In genomic region chr5:40678021-40678939, GRCh38 we compare ENCODE assay signal across 8 cellular contexts. TPM values are rescaled to one million over a fixed set of nuclear protein-coding genes. Genes with fewer than 3 reads are reported as not detected.
DNase-seq lines count a peak whose midpoint lies in the region; ATAC-seq and TF ChIP-seq lines count a peak whose summit lies in the region.

No MANE protein-coding gene starts in this region.

- DNase-seq in GM23338 (ENCODE audit: low spot score) (no peak), PC-3 (peak; percentile 58), osteoblast (ENCODE audit: insufficient read length, low spot score, missing footprints) (peak; percentile 49), DMS153 (lab: John Stamatoyannopoulos, UW) (no peak), HK-2 (ENCODE audit: unreplicated experiment) (no peak), NCI-H446 (lab: John Stamatoyannopoulos, UW) (no peak)

- H3K27ac Mint-ChIP-seq in GM23338: no peak overlapping the region

- H4K20me1 ChIP-seq in GM23338 (replicated peaks; ENCODE audit: insufficient read depth): peaks cover 5% of the 10 kb centered on the region; the same call in 1 of the 2 replicates
- peaks cover 6% of the 10 kb centered on the region for H4K20me1 ChIP-seq in PC-3 (ENCODE audit: low read length)
- H4K20me1 ChIP-seq in osteoblast (ENCODE audit: insufficient read depth, low read length): no peaks in the 10 kb centered on the region

- no TSS peak for BruUV-seq in PC-3 (replicated peaks; lab: Mats Ljungman, UMichigan)

- H3K4me3 ChIP-seq in GM23338 (peak overlapping the region; percentile 57), PC-3 (ENCODE audit: low read length) (peak overlapping the region; percentile 90), endocrine pancreas (ENCODE audit: control insufficient read depth, insufficient read depth, low read length) (peak overlapping the region; percentile 95), osteoblast (ENCODE audit: insufficient read depth, low read length) (peak overlapping the region; percentile 81)

- POLR2A ChIA-PET in PC-3 (lab: Charles Lee; ENCODE audit: unreplicated experiment): interaction anchor here (0.6 to 0.7 kb wide), 3 partner anchors 12 to 1891 kb away, joined by 3 to 4 read pairs (median 4); no protein-coding TSS in a partner anchor

- H3F3A ChIP-seq in GM23338 (replicated peaks; ENCODE audit: low read depth) (0 out of 2 replicates have a peak, but pooled peaks cover 9% of the 10 kb centered on the region), PC-3 (ENCODE audit: low read length, unreplicated experiment) (no peaks in the 10 kb centered on the region)

- no peaks in the 10 kb centered on the region for H3K36me3 Mint-ChIP-seq in GM23338 (ENCODE audit: low read depth)

- H3K9me2 ChIP-seq in GM23338 (ENCODE audit: insufficient read depth) (no peaks in the 10 kb centered on the region), PC-3 (replicated peaks; ENCODE audit: low read length) (no peaks in the 10 kb centered on the region)

- ATAC-seq in GM23338: no peak
- ATAC-seq in PC-3: no peak
- ATAC-seq in GM18502 (IDR thresholded peaks at IDR 0.05; ENCODE audit: poor library complexity, unreplicated experiment): no peak

- H3K79me2 ChIP-seq in GM23338 (replicated peaks; ENCODE audit: insufficient read depth) (no peaks in the 10 kb centered on the region), PC-3 (ENCODE audit: low read length) (peaks cover 45% of the 10 kb centered on the region), osteoblast (ENCODE audit: insufficient read depth, low read length) (peaks cover 35% of the 10 kb centered on the region)

- H3K9me3 Mint-ChIP-seq in GM23338: peaks cover 2% of the 10 kb centered on the region; the same call in 1 of the 3 replicates

- peaks cover 35% of the 10 kb centered on the region for H3K4me1 Mint-ChIP-seq in GM23338

- H3K4me2 ChIP-seq in GM23338 (peak overlapping the region; percentile 84), PC-3 (ENCODE audit: low read length) (peak overlapping the region; percentile 95), osteoblast (ENCODE audit: insufficient read depth, low read length) (peak overlapping the region; percentile 96)

- H2AFZ ChIP-seq in GM23338 (peak overlapping the region; percentile 90), PC-3 (ENCODE audit: low read length) (peak overlapping the region; percentile 62), osteoblast (ENCODE audit: low read length) (peak overlapping the region; percentile 92)

- CTCF ChIA-PET in PC-3 (lab: Charles Lee): no interaction called here

- peak overlapping the region; percentile 86 for H3K4me3 Mint-ChIP-seq in GM23338

- H3K9me3 ChIP-seq in PC-3 (ENCODE audit: low read length) (no peaks in the 10 kb centered on the region), endocrine pancreas (ENCODE audit: control insufficient read depth, low read length) (no peaks in the 10 kb centered on the region), osteoblast (ENCODE audit: low read depth, low read length) (no peaks in the 10 kb centered on the region)

- H3K36me3 ChIP-seq in GM23338 (ENCODE audit: insufficient read depth) (no peaks in the 10 kb centered on the region), PC-3 (ENCODE audit: low read depth, low read length) (peaks cover 4% of the 10 kb centered on the region; the same call in 1 of the 2 replicates), endocrine pancreas (ENCODE audit: control insufficient read depth, insufficient read depth, low read length) (no peaks in the 10 kb centered on the region), osteoblast (ENCODE audit: insufficient read depth, low read length) (no peaks in the 10 kb centered on the region)

- H3K4me1 ChIP-seq in GM23338 (ENCODE audit: insufficient read depth) (peaks cover 17% of the 10 kb centered on the region), PC-3 (ENCODE audit: insufficient read depth, low read length) (peaks cover 34% of the 10 kb centered on the region), endocrine pancreas (ENCODE audit: control insufficient read depth, insufficient read depth, low read length) (no peaks in the 10 kb centered on the region), osteoblast (ENCODE audit: insufficient read depth, low read length) (peaks cover 56% of the 10 kb centered on the region)

- H3K27me3 Mint-ChIP-seq in GM23338 (ENCODE audit: insufficient read depth, low read depth, poor library complexity): peaks cover 38% of the 10 kb centered on the region

- TF ChIP-seq CTCF in GM23338 (conservative IDR thresholded peaks at IDR 0.05; ENCODE audit: low read depth in 2 of 2) (no peak), PC-3 (conservative IDR thresholded peaks at IDR 0.05; ENCODE audit: low read depth, low read length) (no peak), osteoblast (IDR thresholded peaks at IDR 0.05; ENCODE audit: extremely low read depth, low read depth, low read length) (no peak)

- peaks cover 46% of the 10 kb centered on the region for H3K27me3 ChIP-seq in GM23338 (ENCODE audit: insufficient read depth)
- H3K27me3 ChIP-seq in PC-3 (ENCODE audit: low read length): no peaks in the 10 kb centered on the region
- no peaks in the 10 kb centered on the region for H3K27me3 ChIP-seq in endocrine pancreas (ENCODE audit: control insufficient read depth, insufficient read depth, low read length)
- no peaks in the 10 kb centered on the region for H3K27me3 ChIP-seq in osteoblast (ENCODE audit: insufficient read depth, low read length)

- intact Hi-C loops in PC-3 (cut with micrococcal nuclease): loop anchor here (2.0 kb wide), 4 partner anchors 125 to 505 kb away; no protein-coding TSS in a partner anchor

- H3K27ac ChIP-seq in GM23338 (ENCODE audit: low read depth) (peak overlapping the region; percentile 60), PC-3 (ENCODE audit: low read length) (peak overlapping the region; percentile 92), osteoblast (ENCODE audit: low read depth, low read length) (peak overlapping the region; percentile 77)

- H3K9ac ChIP-seq in PC-3 (ENCODE audit: low read length) (peak overlapping the region; percentile 71), endocrine pancreas (ENCODE audit: control insufficient read depth, insufficient read depth, low read length) (peak overlapping the region; percentile 65)

TF ChIP-seq in GM23338, 12 proteins besides CTCF, POLR2A, EP300 and RAD21:
- TF ChIP-seq EZH2 (IDR thresholded peaks at IDR 0.05; ENCODE audit: low read depth, unreplicated experiment): no peak
- TF ChIP-seq JUNB (IDR thresholded peaks at IDR 0.05; ENCODE audit: unreplicated experiment): no peak
- TF ChIP-seq NANOG (IDR thresholded peaks at IDR 0.05; ENCODE audit: borderline replicate concordance): no peak
- no peak for TF ChIP-seq POLR2AphosphoS5 (IDR thresholded peaks at IDR 0.05; ENCODE audit: low read depth)
- TF ChIP-seq CREB1 (CRISPR knock-in tag; IDR thresholded peaks at IDR 0.05; ENCODE audit: low read depth): no peak
- TF ChIP-seq ZNF331 (CRISPR knock-in tag; IDR thresholded peaks at IDR 0.05; ENCODE audit: low read depth): no peak
- TF ChIP-seq STAT1 (IDR thresholded peaks at IDR 0.05; ENCODE audit: unreplicated experiment): no peak

RNA-seq across cellular contexts. Expression of gene PTGER4, which starts 1.4 kb away (rescaled TPM):
- 4.4 and 4.7 TPM in 2 replicates for total RNA-seq in GM23338 (2014; rRNA removed; shearing (Covaris generic))
- polyA plus RNA-seq in GM23338 (2016; fragmentation: Nextera tagmentation; extraction: Ambion mirVana): 0.82 and 1.1 TPM in 2 replicates
- total RNA-seq in PC-3 (2014; rRNA removed) (48.5 and 49.5 TPM in 2 replicates), osteoblast (10.6 and 15.2 TPM in 2 replicates)

Comparison
In these comparisons a context has a peak if more than half of its experiments do, and no peak if none do; other contexts are left out.
1. DNase-seq: peak in PC-3 (single experiment) and osteoblast (single experiment); none in GM23338 (single experiment), DMS153 (single experiment), HK-2 (single experiment) and NCI-H446 (0 of 2).
2. Peak in every context shown above with its lines, with median percentiles within 50 percentile points of each other: H2AFZ ChIP-seq, H3K27ac ChIP-seq, H3K4me2 ChIP-seq and H3K4me3 ChIP-seq.